In the genomic region with DNA sequence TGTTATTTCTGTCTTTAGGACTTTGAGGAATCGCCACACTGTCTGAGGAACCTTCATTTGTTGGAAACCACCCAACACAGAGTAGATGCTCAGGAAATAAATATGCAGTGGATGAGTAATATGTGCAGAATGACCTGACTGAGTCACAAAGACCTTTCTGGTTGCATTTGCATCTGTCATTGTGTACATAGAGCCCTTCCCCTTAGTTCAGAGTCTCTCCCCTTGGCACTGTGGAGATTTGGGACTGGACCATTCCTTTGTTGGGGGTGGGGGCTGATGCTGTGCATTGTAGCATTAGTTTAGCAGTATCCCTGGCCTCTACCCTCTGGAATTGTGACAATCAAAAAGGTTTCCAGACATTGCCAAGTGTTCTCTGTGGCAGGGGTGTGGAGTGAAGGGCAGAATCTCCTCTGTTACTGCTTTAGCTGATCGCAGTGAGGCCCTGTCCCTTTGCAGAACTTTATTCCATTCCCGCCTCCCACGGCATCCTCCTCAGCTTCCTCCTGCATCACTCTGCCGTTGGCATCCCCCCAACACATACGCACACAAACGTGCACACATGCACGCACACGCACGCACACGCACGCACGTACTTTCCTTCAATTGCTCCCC, we compare ENCODE assay signal across 11 cellular contexts.
DNase-seq lines count a peak whose midpoint lies in the region; ATAC-seq and TF ChIP-seq lines count a peak whose summit lies in the region.
"Had no signal": no experiment of that assay in that cellular context is flagged by ENCODE, and none has a peak within 500 bp of the region (broad histone marks: within the 10 kb centered on the region; RNA-seq: fewer than 3 reads in every experiment).

No MANE protein-coding gene starts in this region.

- no peak overlapping the region for H2AFZ ChIP-seq in HCT116 (ENCODE audit: low read depth, low read length, poor library complexity, severe bottlenecking)

- H3K9me2 ChIP-seq in HCT116 (ENCODE audit: insufficient read depth): no peaks in the 10 kb centered on the region

- BruUV-seq in HCT116 (replicated peaks; lab: Mats Ljungman, UMichigan): no TSS peak

- intact Hi-C loops in HCT116 (cut with micrococcal nuclease): no loop called here

- no peaks in the 10 kb centered on the region for H4K20me1 ChIP-seq in HCT116 (ENCODE audit: insufficient read depth)

- H3K4me3 Mint-ChIP-seq in activated CD8-positive, alpha-beta memory T cell treated with anti-CD3 and anti-CD28 coated beads, Interleukin-2, amount 10 ng/mL, durations not matched to agents 7 days and 5 days: no peak overlapping the region

- H3K36me3 Mint-ChIP-seq in activated CD8-positive, alpha-beta memory T cell treated with anti-CD3 and anti-CD28 coated beads, Interleukin-2, amount 10 ng/mL, durations not matched to agents 7 days and 5 days: no peaks in the 10 kb centered on the region

- H3K36me3 ChIP-seq in HCT116 (ENCODE audit: control insufficient read depth in 1 of 2, insufficient read depth in 2 of 2, low read length in 2 of 2): no peaks in the 10 kb centered on the region

- no peak overlapping the region for H3K4me3 ChIP-seq in AG04450 (ENCODE audit: low read depth, low read length)
- H3K4me3 ChIP-seq in HCT116 (replicated peaks in 1 of 2; ENCODE audit: low read depth in 1 of 2, low read length in 2 of 2): no peak overlapping the region
- H3K4me3 ChIP-seq in fibroblast of villous mesenchyme (ENCODE audit: low read depth, low read length): no peak overlapping the region

- CTCF ChIA-PET in AG04450 (lab: Charles Lee) (interaction anchor here (1.1 kb wide), 1 partner anchor 425 kb away, joined by 3 read pairs; no protein-coding TSS in a partner anchor), HCT116 (lab: Charles Lee) (no interaction called here)
- CTCF ChIA-PET in activated CD8-positive, alpha-beta memory T cell treated with anti-CD3 and anti-CD28 coated beads, Interleukin-2, amount 10 ng/mL, durations not matched to agents 7 days and 5 days (lab: Charles Lee): no interaction called here

- peaks cover 3 to 13% of the 10 kb centered on the region in 2 experiments; a peak in 2 of 4 replicates for H3K4me1 ChIP-seq in HCT116 (ENCODE audit: control insufficient read depth in 1 of 2, insufficient read depth in 2 of 2, low read length in 2 of 2)

- no peak overlapping the region for H3K27ac Mint-ChIP-seq in activated CD8-positive, alpha-beta memory T cell treated with anti-CD3 and anti-CD28 coated beads, Interleukin-2, amount 10 ng/mL, durations not matched to agents 7 days and 5 days

- peak; percentile 87 for ATAC-seq in HCT116
- no peak for ATAC-seq in HG03196 (IDR thresholded peaks at IDR 0.05; ENCODE audit: unreplicated experiment)
- ATAC-seq in HG03159 (IDR thresholded peaks at IDR 0.05; ENCODE audit: unreplicated experiment): no peak
- ATAC-seq in HG03025 (IDR thresholded peaks at IDR 0.05; ENCODE audit: low FRiP score, unreplicated experiment): no peak
- no peak for ATAC-seq in activated CD8-positive, alpha-beta memory T cell treated with anti-CD3 and anti-CD28 coated beads, Interleukin-2, amount 10 ng/mL, durations not matched to agents 7 days and 5 days

- no peaks in the 10 kb centered on the region for H3K27me3 ChIP-seq in AG04450 (ENCODE audit: control insufficient read depth, insufficient read depth, low read length)
- no peaks in the 10 kb centered on the region for H3K27me3 ChIP-seq in HCT116 (ENCODE audit: insufficient read depth, low read length)

- H3K79me2 ChIP-seq in HCT116 (ENCODE audit: insufficient read depth, low read length): no peaks in the 10 kb centered on the region

- RAD21 ChIA-PET in HCT116 (lab: Charles Lee; ENCODE audit: low non-redundant PET in 1 of 2, low total read pairs in 2 of 2, uncharacterized antibody in 2 of 2, unreplicated experiment in 2 of 2): no interaction called here

- H3K9me3 Mint-ChIP-seq in activated CD8-positive, alpha-beta memory T cell treated with anti-CD3 and anti-CD28 coated beads, Interleukin-2, amount 10 ng/mL, durations not matched to agents 7 days and 5 days (ENCODE audit: low read depth): peaks cover 3% of the 10 kb centered on the region

- DNase-seq in AG04450 (ENCODE audit: low read depth, low spot score): peak; percentile 86
- peak; percentile 22 for DNase-seq in HCT116 (ENCODE audit: low read depth, low spot score)
- DNase-seq in T1000 (lab: John Stamatoyannopoulos, UW): peak; percentile 83
- peak; percentile 64 for DNase-seq in fibroblast of villous mesenchyme (ENCODE audit: low read depth)
- no peak for DNase-seq in activated CD8-positive, alpha-beta memory T cell treated with anti-CD3 and anti-CD28 coated beads, Interleukin-2, amount 10 ng/mL, durations not matched to agents 7 days and 5 days
- DNase-seq: activated CD4-positive, CD25-positive, alpha-beta regulatory T cell; activated naive CD4-positive, alpha-beta T cell treated with anti-CD3 and anti-CD28 coated beads, Interleukin-2, amount 50 U/mL, for 16 hours; erythroblast had no signal

- POLR2A ChIA-PET in AG04450 (lab: Yijun Ruan, JAX) (no interaction called here), HCT116 (lab: Charles Lee) (no interaction called here)

- H3K9ac ChIP-seq in HCT116 (ENCODE audit: low read length): no peak overlapping the region

- TF ChIP-seq POLR2A in HCT116 (IDR thresholded peaks at IDR 0.05; ENCODE audit: borderline replicate concordance, extremely low read depth, insufficient read depth, insufficient read length): no peak

- peaks cover 4% of the 10 kb centered on the region for H3K27me3 Mint-ChIP-seq in activated CD8-positive, alpha-beta memory T cell treated with anti-CD3 and anti-CD28 coated beads, Interleukin-2, amount 10 ng/mL, durations not matched to agents 7 days and 5 days

- H3K9me3 ChIP-seq in AG04450 (ENCODE audit: control insufficient read depth, insufficient read depth, low read length) (peaks cover 6% of the 10 kb centered on the region), HCT116 (ENCODE audit: control insufficient read depth in 1 of 2, insufficient read depth in 1 of 2, low read depth in 1 of 2, low read length in 2 of 2) (no peaks in the 10 kb centered on the region)

- no peak for TF ChIP-seq CTCF in AG04450 (IDR thresholded peaks at IDR 0.05; ENCODE audit: low read depth, low read length)
- TF ChIP-seq CTCF in HCT116 (IDR thresholded peaks at IDR 0.05 in 2 of 3, conservative IDR thresholded peaks at IDR 0.05 in 1 of 3; ENCODE audit: borderline replicate concordance in 1 of 3, insufficient read depth in 1 of 3, low read depth in 2 of 3, low read length in 2 of 3): no peak
- no peak for TF ChIP-seq CTCF in fibroblast of villous mesenchyme (IDR thresholded peaks at IDR 0.05; ENCODE audit: insufficient read depth, low read depth, low read length)

- peak overlapping the region; percentile 51 for H3K4me2 ChIP-seq in HCT116 (ENCODE audit: low read length)

- no peak for TF ChIP-seq RAD21 in HCT116 (IDR thresholded peaks at IDR 0.05; ENCODE audit: low read depth)

- H3K27ac ChIP-seq in AG04450 (ENCODE audit: low read depth, low read length): peak overlapping the region; percentile 79
- no peak overlapping the region for H3K27ac ChIP-seq in HCT116 (ENCODE audit: low read depth, low read length)

- no peaks in the 10 kb centered on the region for H3K4me1 Mint-ChIP-seq in activated CD8-positive, alpha-beta memory T cell treated with anti-CD3 and anti-CD28 coated beads, Interleukin-2, amount 10 ng/mL, durations not matched to agents 7 days and 5 days

TF ChIP-seq in HCT116, 20 proteins besides CTCF, POLR2A, EP300 and RAD21:
- peak; percentile 65 for TF ChIP-seq FOSL1 (IDR thresholded peaks at IDR 0.05; ENCODE audit: low read depth)
- no peak for TF ChIP-seq EGR1 (IDR thresholded peaks at IDR 0.05; ENCODE audit: low read depth)
- TF ChIP-seq CBX3 (IDR thresholded peaks at IDR 0.05; ENCODE audit: low read depth): no peak
- TF ChIP-seq SP1 (IDR thresholded peaks at IDR 0.05; ENCODE audit: low read depth): 0 out of 2 replicates have a peak, but pooled peaks have one; percentile 29
- no peak for TF ChIP-seq ATF3 (IDR thresholded peaks at IDR 0.05)
- peak; percentile 54 for TF ChIP-seq JUND (IDR thresholded peaks at IDR 0.05)
TF ChIP-seq in HCT116: peak in this region for 3.
